In genomic region chr15:62922514-62922913, GRCh38 we compare ENCODE assay signal across 17 cellular contexts.
"Had no signal": no experiment of that assay in that cellular context is flagged by ENCODE, and none has a peak within 500 bp of the region (broad histone marks: within the 10 kb centered on the region; RNA-seq: fewer than 3 reads in every experiment).

No MANE protein-coding gene starts in this region.

- H3K9me3 Mint-ChIP-seq: activated CD4-positive, alpha-beta memory T cell treated with anti-CD3 and anti-CD28 coated beads for 36 hours; type B pancreatic cell had no signal

- H3K36me3 ChIP-seq: colonic mucosa, ovary, SJCRH30, stomach had no signal

- H3K4me3 Mint-ChIP-seq: activated CD4-positive, alpha-beta memory T cell treated with anti-CD3 and anti-CD28 coated beads for 36 hours; activated naive CD8-positive, alpha-beta T cell; nephron progenitor cell; type B pancreatic cell had no signal

- H3K4me1 Mint-ChIP-seq: nephron progenitor cell had no signal

- H3K36me3 Mint-ChIP-seq: activated CD4-positive, alpha-beta memory T cell treated with anti-CD3 and anti-CD28 coated beads for 36 hours; activated naive CD8-positive, alpha-beta T cell; type B pancreatic cell had no signal

- H3K27ac ChIP-seq: colonic mucosa, ovary, SJCRH30 had no signal

- H3K4me1 ChIP-seq: colonic mucosa, SJCRH30 had no signal

- H3K27ac Mint-ChIP-seq: activated CD4-positive, alpha-beta memory T cell treated with anti-CD3 and anti-CD28 coated beads for 36 hours; activated naive CD8-positive, alpha-beta T cell; nephron progenitor cell; type B pancreatic cell had no signal

- H3K4me3 ChIP-seq: colonic mucosa, ovary, SJCRH30, skin epidermis, stomach had no signal

- DNase-seq: activated CD4-positive, alpha-beta memory T cell treated with anti-CD3 and anti-CD28 coated beads for 36 hours; activated CD4-positive, alpha-beta T cell treated with anti-CD3 and anti-CD28 coated beads for 1 hour; activated gamma-delta T cell; activated T-cell treated with anti-CD3 and anti-CD28 coated beads, Interleukin-2, amount 50 U/mL, for 48 hours; anterior cingulate cortex; colonic mucosa; effector CD8-positive, alpha-beta T cell; hypothalamus; kidney glomerular epithelial cell; nephron progenitor cell; ovary; SJCRH30; stomach; T-helper 9 cell had no signal

- H3K27me3 ChIP-seq: colonic mucosa, ovary, SJCRH30, stomach had no signal

- H3K27me3 Mint-ChIP-seq: type B pancreatic cell had no signal

- H3K9me3 ChIP-seq: colonic mucosa, ovary, SJCRH30, stomach had no signal
